In the genomic region with DNA sequence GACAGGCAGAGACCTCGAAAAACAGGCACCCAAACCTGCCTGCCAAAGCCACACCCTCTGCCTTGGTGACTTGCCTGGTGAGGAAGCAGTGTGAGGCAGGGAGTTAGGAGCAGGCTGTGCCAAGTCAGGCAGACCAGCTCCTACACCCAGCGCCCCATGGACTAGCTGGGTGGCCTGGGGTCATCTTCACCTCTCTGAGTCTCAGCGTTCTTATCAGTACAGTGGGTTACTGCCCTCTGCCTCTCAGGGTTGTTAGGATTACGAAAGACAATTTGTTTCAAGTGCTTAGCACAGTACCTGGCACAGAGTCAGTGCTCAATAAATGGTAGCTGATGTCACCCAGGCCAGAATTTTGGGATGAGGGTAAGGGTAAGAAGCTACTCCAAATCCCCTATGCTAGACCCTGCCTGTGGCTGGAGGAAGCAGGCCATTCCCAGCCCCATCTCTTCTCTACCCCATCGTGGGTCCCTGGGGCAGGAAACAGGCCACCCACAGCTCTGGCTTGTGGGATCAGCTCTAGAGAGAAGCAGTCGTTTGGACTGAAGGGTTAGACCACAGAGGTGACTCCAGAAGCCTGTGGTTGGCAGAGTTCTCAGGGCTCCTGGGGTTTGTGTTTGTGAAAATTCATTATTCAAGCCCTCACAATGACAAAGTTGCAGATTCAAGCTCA, we compare ENCODE assay signal across 13 cellular contexts. TPM values are rescaled to one million over a fixed set of nuclear protein-coding genes. Genes with fewer than 3 reads are reported as not detected.
A peak's percentile ranks its signal among the peaks of the same experiment; 100 is the strongest.
DNase-seq lines count a peak whose midpoint lies in the region; ATAC-seq and TF ChIP-seq lines count a peak whose summit lies in the region.
"Had no signal": no experiment of that assay in that cellular context is flagged by ENCODE, and none has a peak within 500 bp of the region (broad histone marks: within the 10 kb centered on the region; RNA-seq: fewer than 3 reads in every experiment).

No MANE protein-coding gene starts in this region.

- no peak for TF ChIP-seq POLR2A in Peyer's patch (IDR thresholded peaks at IDR 0.05)

- DNase-seq in GM03348 (ENCODE audit: low spot score) = peak; percentile 45
- DNase-seq in Peyer's patch = peak in 2 of 3 donors; percentile 82 to 89
- peak in 1 of 2 donors; percentile 39 for DNase-seq in heart right ventricle
- no peak for DNase-seq in sciatic nerve (ENCODE audit: low spot score)
- no peak for DNase-seq in NCI-H2029 (lab: John Stamatoyannopoulos, UW)
- no peak for DNase-seq in midbrain (lab: John Stamatoyannopoulos, UW)
- DNase-seq: activated CD8-positive, alpha-beta memory T cell treated with anti-CD3 and anti-CD28 coated beads, Interleukin-2, amount 50 U/mL, for 4 hours; NCI-H1105 had no signal

- peak in 7 of 8 donors; percentile 9 to 71 (median 19) for ATAC-seq in heart right ventricle
- peak; percentile 71 for ATAC-seq in sciatic nerve
- no peak for ATAC-seq in HG03280 (IDR thresholded peaks at IDR 0.05; ENCODE audit: unreplicated experiment)
- no peak for ATAC-seq in GM18873 (IDR thresholded peaks at IDR 0.05; ENCODE audit: low FRiP score, unreplicated experiment)

- H3K4me3 ChIP-seq in Peyer's patch (no peak overlapping the region), heart right ventricle (no peak overlapping the region)
- H3K4me3 ChIP-seq: cardiac muscle cell had no signal

- WGBS in heart right ventricle, 2 donors = 37 to 41% methylated on average over 6 of the region's 6 CpGs

- H3K27ac ChIP-seq in Peyer's patch (peak overlapping the region in 3 of 4 donors; percentile 34 to 81 (median 58)), heart right ventricle (peak overlapping the region in 8 of 10 donors; percentile 26 to 70 (median 44))
- H3K27ac ChIP-seq: cardiac muscle cell had no signal

- no peaks in the 10 kb centered on the region for H3K9me3 ChIP-seq in Peyer's patch
- H3K9me3 ChIP-seq in heart right ventricle = no peaks in the 10 kb centered on the region

- TF ChIP-seq CTCF in Peyer's patch (IDR thresholded peaks at IDR 0.05) (peak in 1 of 6 experiments; percentile 8), heart right ventricle (IDR thresholded peaks at IDR 0.05) (no peak)

- peaks cover 0 to 17% (median 0%) of the 10 kb centered on the region in 3 donors for H3K36me3 ChIP-seq in Peyer's patch
- H3K36me3 ChIP-seq in heart right ventricle = peaks cover 0 to 43% (median 0%) of the 10 kb centered on the region in 9 donors
- H3K36me3 ChIP-seq: cardiac muscle cell had no signal

- intact Hi-C loops in heart right ventricle (cut with DNase I) (loop anchor here in 7 of 10 donors (2.0 to 10.0 kb wide), 8 partner anchors 21 to 229 kb away; partner anchors contain the start of genes KBTBD13 (in 1 of the 7) and PARP16 (in 1 of the 7)), sciatic nerve (cut with DNase I) (no loop called here)

- H3K27me3 ChIP-seq in Peyer's patch (no peaks in the 10 kb centered on the region), heart right ventricle (no peaks in the 10 kb centered on the region)
- H3K27me3 ChIP-seq: cardiac muscle cell had no signal

- H3K4me1 ChIP-seq in Peyer's patch = peaks cover 4 to 33% (median 6%) of the 10 kb centered on the region in 4 donors
- H3K4me1 ChIP-seq in heart right ventricle = peaks cover 2 to 45% (median 27%) of the 10 kb centered on the region in 9 donors

RNA-seq across cellular contexts. Expression of gene SLC51B, which starts 10.1 kb away (rescaled TPM):
- total RNA-seq in Peyer's patch = 100 to 1,000 TPM in 3 of 4 donors, 1 to 10 TPM in 1; 4.1 to 374 (median 196) TPM
- total RNA-seq in heart right ventricle = not detected
- under 1 TPM in 1 of 2 donors, not detected in 1; 0.43 TPM for polyA plus RNA-seq in heart right ventricle
- total RNA-seq in sciatic nerve = 0.53 TPM
- total RNA-seq: cardiac muscle cell, temporal lobe had no signal
- polyA plus RNA-seq: cardiac muscle cell, neural cell had no signal

RNA-seq across cellular contexts. Expression of gene RASL12, which starts 12.5 kb away (rescaled TPM):
- total RNA-seq in Peyer's patch (10 to 100 TPM in 2 of 4 donors, 1 to 10 TPM in 2; 5.1 to 23.1 (median 8.5) TPM), heart right ventricle (10 to 100 TPM in 7 of 10 donors, 1 to 10 TPM in 3; 4.4 to 20.1 (median 11.8) TPM), sciatic nerve (23.0 TPM)
- 10 to 100 TPM; 13.1 to 18.7 TPM for polyA plus RNA-seq in heart right ventricle
- polyA plus RNA-seq: neural cell had no signal

RNA-seq across cellular contexts. Expression of gene KBTBD13, which starts 21.2 kb away (rescaled TPM):
- total RNA-seq in Peyer's patch (under 1 TPM in 1 of 4 donors, not detected in 3; 0.38 TPM), heart right ventricle (10 to 100 TPM in 3 of 10 donors, 1 to 10 TPM in 7; 4.1 to 20.5 (median 4.6) TPM), sciatic nerve (0.27 TPM)
- 1 to 10 TPM in 1 of 2 donors, under 1 TPM in 1; 0.84 to 7.8 TPM for polyA plus RNA-seq in heart right ventricle
- total RNA-seq: temporal lobe had no signal
- polyA plus RNA-seq: neural cell had no signal

RNA-seq across cellular contexts. Expression of gene MTFMT, which starts 25.9 kb away (rescaled TPM):
- 10 to 100 TPM; 22.3 to 39.9 (median 36.9) TPM for total RNA-seq in Peyer's patch
- total RNA-seq in heart right ventricle = 10 to 100 TPM; 13.5 to 21.9 (median 18.6) TPM
- 1 to 10 TPM; 5.5 to 8.0 TPM for polyA plus RNA-seq in heart right ventricle
- 15.1 TPM for total RNA-seq in sciatic nerve

RNA-seq across cellular contexts. Expression of gene UBAP1L, which starts 59.7 kb away (rescaled TPM):
- total RNA-seq in Peyer's patch (1 to 10 TPM; 3.0 to 8.7 (median 5.5) TPM), heart right ventricle (1 to 10 TPM in 9 of 10 donors, under 1 TPM in 1; 0.88 to 2.3 (median 1.6) TPM), sciatic nerve (13.4 TPM)
- 1 to 10 TPM in 1 of 2 donors, under 1 TPM in 1; 0.65 to 5.3 TPM for polyA plus RNA-seq in heart right ventricle

Comparison
In these comparisons a context has a peak if more than half of its experiments do, and no peak if none do; other contexts are left out.
1. DNase-seq: peak in GM03348 (single experiment) and Peyer's patch (2 of 3); none in sciatic nerve (single experiment), NCI-H2029 (single experiment) and midbrain (single experiment).
2. ATAC-seq: peak in heart right ventricle (7 of 8) and sciatic nerve (single experiment); none in HG03280 (single experiment) and GM18873 (single experiment).